8 cellular contexts compared by ENCODE assay signal in genomic region chr19:45505996-45506245, GRCh38. TPM values are rescaled to one million over a fixed set of nuclear protein-coding genes. Genes with fewer than 3 reads are reported as not detected.
DNase-seq lines count a peak whose midpoint lies in the region; ATAC-seq and TF ChIP-seq lines count a peak whose summit lies in the region.

No MANE protein-coding gene starts in this region.

- H3K9me3 ChIP-seq in Caco-2 = no peaks in the 10 kb centered on the region
- H3K9me3 ChIP-seq in Peyer's patch = no peaks in the 10 kb centered on the region
- no peaks in the 10 kb centered on the region for H3K9me3 ChIP-seq in ovary

- CTCF ChIA-PET in Caco-2 (lab: Charles Lee) = no interaction called here

- intact Hi-C loops in Caco-2 (cut with micrococcal nuclease; ENCODE audit: unreplicated experiment) (loop anchor here (1.0 to 2.0 kb wide), 2 partner anchors 9 to 13 kb away; partner anchors contain the start of gene RTN2), ovary (cut with DNase I) (loop anchor here in 1 of 4 donors (5.0 kb wide), 1 partner anchor 276 kb away; the partner anchor contains the start of gene DMPK)

- H3K27ac ChIP-seq in Peyer's patch = peak overlapping the region; percentile 93 to 98 (median 98)
- peak overlapping the region; percentile 95 for H3K27ac ChIP-seq in epithelial cell of prostate
- peak overlapping the region; percentile 50 to 67 for H3K27ac ChIP-seq in ovary

- H3K27me3 Mint-ChIP-seq in Caco-2 (ENCODE audit: insufficient read depth, unreplicated experiment) = no peaks in the 10 kb centered on the region

- H3K4me3 Mint-ChIP-seq in Caco-2 (ENCODE audit: unreplicated experiment) = peak overlapping the region; percentile 91

- ATAC-seq in HG02938 (IDR thresholded peaks at IDR 0.05; ENCODE audit: unreplicated experiment) = no peak

- peak overlapping the region; percentile 74 for H3K27ac Mint-ChIP-seq in Caco-2 (ENCODE audit: unreplicated experiment)

- no peaks in the 10 kb centered on the region for H3K36me3 ChIP-seq in Caco-2 (ENCODE audit: control insufficient read depth, insufficient read depth, low read length)
- H3K36me3 ChIP-seq in Peyer's patch = no peaks in the 10 kb centered on the region
- no peaks in the 10 kb centered on the region for H3K36me3 ChIP-seq in ovary

- DNase-seq in Caco-2 = no peak
- no peak for DNase-seq in Peyer's patch
- no peak for DNase-seq in epithelial cell of prostate (ENCODE audit: low read depth, low spot score)
- no peak for DNase-seq in ovary
- no peak for DNase-seq in KG1 (lab: John Stamatoyannopoulos, UW)
- no peak for DNase-seq in GM19240 (ENCODE audit: insufficient read length, low spot score)
- DNase-seq in GM13977 (ENCODE audit: low spot score) = no peak

- no peak for TF ChIP-seq EP300 in ovary (IDR thresholded peaks at IDR 0.05)

- no peak for TF ChIP-seq POLR2A in Peyer's patch (IDR thresholded peaks at IDR 0.05)
- TF ChIP-seq POLR2A in ovary (IDR thresholded peaks at IDR 0.05) = no peak

- H3K4me1 ChIP-seq in Caco-2 (peaks cover 11% of the 10 kb centered on the region), Peyer's patch (peaks cover 0 to 26% (median 7%) of the 10 kb centered on the region in 4 donors), ovary (ENCODE audit: insufficient read depth) (peaks cover 9% of the 10 kb centered on the region)

- peaks cover 12% of the 10 kb centered on the region for H3K4me1 Mint-ChIP-seq in Caco-2 (ENCODE audit: low read depth, unreplicated experiment)

- no peak for TF ChIP-seq CTCF in Caco-2 (IDR thresholded peaks at IDR 0.05; ENCODE audit: insufficient read depth in 1 of 2, low read depth in 1 of 2, low read length in 1 of 2, severe bottlenecking in 1 of 2, unreplicated experiment in 1 of 2)
- no peak for TF ChIP-seq CTCF in Peyer's patch (IDR thresholded peaks at IDR 0.05)
- TF ChIP-seq CTCF in ovary (IDR thresholded peaks at IDR 0.05) = no peak
- TF ChIP-seq CTCF in GM13977 (IDR thresholded peaks at IDR 0.05; ENCODE audit: extremely low read depth, insufficient read depth, missing control alignments) = no peak

- 23 to 42% (median 29%) methylated on average over 5 of the region's 5 CpGs for WGBS in ovary, 3 donors

- H3K36me3 Mint-ChIP-seq in Caco-2 (ENCODE audit: insufficient read depth, unreplicated experiment) = peaks cover 25% of the 10 kb centered on the region

- in situ Hi-C loops in GM13977 (cut with MboI; ENCODE audit: low pct_unique_long_range_greater_than_20kb, low sequenced_read_pairs, unreplicated experiment) = no loop called here

- peak overlapping the region; percentile 80 for H3K4me3 ChIP-seq in Caco-2 (ENCODE audit: low read depth, low read length)
- H3K4me3 ChIP-seq in Peyer's patch = peak overlapping the region in 3 of 4 donors; percentile 84 to 100 (median 99)
- peak overlapping the region; percentile 94 for H3K4me3 ChIP-seq in ovary

- no peaks in the 10 kb centered on the region for H3K9me3 Mint-ChIP-seq in Caco-2 (ENCODE audit: unreplicated experiment)

- no TSS peak for BruUV-seq in Caco-2 (replicated peaks; lab: Mats Ljungman, UMichigan)

- no peaks in the 10 kb centered on the region for H3K27me3 ChIP-seq in Caco-2 (replicated peaks; ENCODE audit: control insufficient read depth, insufficient read depth, low read length)
- no peaks in the 10 kb centered on the region for H3K27me3 ChIP-seq in Peyer's patch
- H3K27me3 ChIP-seq in ovary = no peaks in the 10 kb centered on the region

- POLR2A ChIA-PET in Caco-2 (lab: Charles Lee) = no interaction called here

RNA-seq across cellular contexts. Expression of gene VASP, which starts 1.4 kb away (rescaled TPM):
- total RNA-seq in Caco-2 (2022) (72.4 and 83.1 TPM in 2 replicates), Peyer's patch (100 to 1,000 TPM in 3 of 4 donors, 10 to 100 TPM in 1; 81.7 to 123 (median 112) TPM), ovary (10 to 100 TPM; 15.7 to 83.2 (median 58.2) TPM)
- 10 to 100 TPM; 23.9 to 48.4 TPM for polyA plus RNA-seq in ovary

RNA-seq across cellular contexts. Expression of gene PPM1N, which starts 7.7 kb away (rescaled TPM):
- total RNA-seq in Caco-2 (2022) (1.2 and 2.8 TPM in 2 replicates), Peyer's patch (1 to 10 TPM in 2 of 4 donors, not detected in 2; 1.5 to 1.7 TPM), ovary (1 to 10 TPM in 3 of 7 donors, under 1 TPM in 3, not detected in 1; 0.40 to 1.7 (median 1.0) TPM)
- under 1 TPM; 0.21 to 0.93 TPM for polyA plus RNA-seq in ovary

RNA-seq across cellular contexts. Expression of gene RTN2, which starts 9.1 kb away (rescaled TPM):
- total RNA-seq in Caco-2 (2022) = 13.8 and 18.1 TPM in 2 replicates
- total RNA-seq in Peyer's patch = 10 to 100 TPM in 1 of 4 donors, 1 to 10 TPM in 2, under 1 TPM in 1; 0.53 to 42.1 (median 4.3) TPM
- 1 to 10 TPM in 5 of 7 donors, under 1 TPM in 2; 0.63 to 4.7 (median 2.5) TPM for total RNA-seq in ovary
- polyA plus RNA-seq in ovary = 1 to 10 TPM; 3.0 to 5.0 TPM

RNA-seq across cellular contexts. Expression of gene FOSB, which starts 38.1 kb away (rescaled TPM):
- total RNA-seq in Caco-2 (2022) (6.4 TPM in 2 replicates), Peyer's patch (10 to 100 TPM in 2 of 4 donors, 1 to 10 TPM in 1, under 1 TPM in 1; 0.85 to 56.1 (median 9.6) TPM), ovary (100 to 1,000 TPM in 3 of 7 donors, 10 to 100 TPM in 2, 1 to 10 TPM in 2; 2.9 to 295 (median 44.3) TPM)
- 100 to 1,000 TPM in 1 of 2 donors, 1 to 10 TPM in 1; 4.9 to 142 TPM for polyA plus RNA-seq in ovary
